In the genomic region with DNA sequence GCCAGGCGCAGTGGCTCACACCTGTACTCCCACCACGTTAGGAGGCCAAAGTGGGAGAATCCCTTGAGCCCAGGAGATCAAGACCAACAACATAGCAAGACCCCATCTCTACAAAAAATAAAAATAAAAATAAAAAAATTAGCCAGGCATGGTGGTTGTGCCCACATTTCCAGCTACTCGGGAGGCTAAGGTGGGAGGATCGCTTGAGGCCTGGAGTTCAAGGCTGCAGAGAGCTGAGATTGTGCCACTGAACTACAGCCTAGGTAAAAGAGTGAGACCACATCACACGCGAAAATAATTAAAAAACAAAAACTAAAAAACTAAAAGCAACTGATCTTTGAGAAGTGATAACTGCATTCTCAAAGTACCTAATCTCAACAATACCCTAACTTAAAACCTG, we compare ENCODE assay signal across 1 cellular context.
TF ChIP-seq lines count a peak whose summit lies in the region.

No MANE protein-coding gene starts in this region.

TF ChIP-seq in HCT116, 20 proteins besides CTCF, POLR2A, EP300 and RAD21:
- no peak for TF ChIP-seq FOSL1 (IDR thresholded peaks at IDR 0.05; ENCODE audit: low read depth)
- TF ChIP-seq ELF1 (IDR thresholded peaks at IDR 0.05; ENCODE audit: borderline replicate concordance, low read depth): no peak
- no peak for TF ChIP-seq CBX3 (IDR thresholded peaks at IDR 0.05; ENCODE audit: low read depth)
- TF ChIP-seq EZH2phosphoT487 (IDR thresholded peaks at IDR 0.05; ENCODE audit: borderline replicate concordance): no peak
- no peak for TF ChIP-seq SP1 (IDR thresholded peaks at IDR 0.05; ENCODE audit: low read depth)
- TF ChIP-seq SIN3A (IDR thresholded peaks at IDR 0.05; ENCODE audit: low read depth): no peak
- no peak for TF ChIP-seq EGR1 (IDR thresholded peaks at IDR 0.05; ENCODE audit: low read depth)
- TF ChIP-seq CEBPB (IDR thresholded peaks at IDR 0.05; ENCODE audit: low read depth): no peak
- TF ChIP-seq, protein P1, sequence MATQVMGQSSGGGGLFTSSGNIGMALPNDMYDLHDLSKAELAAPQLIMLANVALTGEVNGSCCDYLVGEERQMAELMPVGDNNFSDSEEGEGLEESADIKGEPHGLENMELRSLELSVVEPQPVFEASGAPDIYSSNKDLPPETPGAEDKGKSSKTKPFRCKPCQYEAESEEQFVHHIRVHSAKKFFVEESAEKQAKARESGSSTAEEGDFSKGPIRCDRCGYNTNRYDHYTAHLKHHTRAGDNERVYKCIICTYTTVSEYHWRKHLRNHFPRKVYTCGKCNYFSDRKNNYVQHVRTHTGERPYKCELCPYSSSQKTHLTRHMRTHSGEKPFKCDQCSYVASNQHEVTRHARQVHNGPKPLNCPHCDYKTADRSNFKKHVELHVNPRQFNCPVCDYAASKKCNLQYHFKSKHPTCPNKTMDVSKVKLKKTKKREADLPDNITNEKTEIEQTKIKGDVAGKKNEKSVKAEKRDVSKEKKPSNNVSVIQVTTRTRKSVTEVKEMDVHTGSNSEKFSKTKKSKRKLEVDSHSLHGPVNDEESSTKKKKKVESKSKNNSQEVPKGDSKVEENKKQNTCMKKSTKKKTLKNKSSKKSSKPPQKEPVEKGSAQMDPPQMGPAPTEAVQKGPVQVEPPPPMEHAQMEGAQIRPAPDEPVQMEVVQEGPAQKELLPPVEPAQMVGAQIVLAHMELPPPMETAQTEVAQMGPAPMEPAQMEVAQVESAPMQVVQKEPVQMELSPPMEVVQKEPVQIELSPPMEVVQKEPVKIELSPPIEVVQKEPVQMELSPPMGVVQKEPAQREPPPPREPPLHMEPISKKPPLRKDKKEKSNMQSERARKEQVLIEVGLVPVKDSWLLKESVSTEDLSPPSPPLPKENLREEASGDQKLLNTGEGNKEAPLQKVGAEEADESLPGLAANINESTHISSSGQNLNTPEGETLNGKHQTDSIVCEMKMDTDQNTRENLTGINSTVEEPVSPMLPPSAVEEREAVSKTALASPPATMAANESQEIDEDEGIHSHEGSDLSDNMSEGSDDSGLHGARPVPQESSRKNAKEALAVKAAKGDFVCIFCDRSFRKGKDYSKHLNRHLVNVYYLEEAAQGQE (IDR thresholded peaks at IDR 0.05; ENCODE audit: low read depth): no peak
- TF ChIP-seq, protein P2, sequence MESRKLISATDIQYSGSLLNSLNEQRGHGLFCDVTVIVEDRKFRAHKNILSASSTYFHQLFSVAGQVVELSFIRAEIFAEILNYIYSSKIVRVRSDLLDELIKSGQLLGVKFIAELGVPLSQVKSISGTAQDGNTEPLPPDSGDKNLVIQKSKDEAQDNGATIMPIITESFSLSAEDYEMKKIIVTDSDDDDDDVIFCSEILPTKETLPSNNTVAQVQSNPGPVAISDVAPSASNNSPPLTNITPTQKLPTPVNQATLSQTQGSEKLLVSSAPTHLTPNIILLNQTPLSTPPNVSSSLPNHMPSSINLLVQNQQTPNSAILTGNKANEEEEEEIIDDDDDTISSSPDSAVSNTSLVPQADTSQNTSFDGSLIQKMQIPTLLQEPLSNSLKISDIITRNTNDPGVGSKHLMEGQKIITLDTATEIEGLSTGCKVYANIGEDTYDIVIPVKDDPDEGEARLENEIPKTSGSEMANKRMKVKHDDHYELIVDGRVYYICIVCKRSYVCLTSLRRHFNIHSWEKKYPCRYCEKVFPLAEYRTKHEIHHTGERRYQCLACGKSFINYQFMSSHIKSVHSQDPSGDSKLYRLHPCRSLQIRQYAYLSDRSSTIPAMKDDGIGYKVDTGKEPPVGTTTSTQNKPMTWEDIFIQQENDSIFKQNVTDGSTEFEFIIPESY (IDR thresholded peaks at IDR 0.05; ENCODE audit: extremely low read depth, insufficient replicate concordance, low read length): no peak
- no peak for TF ChIP-seq EZH2 (IDR thresholded peaks at IDR 0.05)
- TF ChIP-seq, protein P3, sequence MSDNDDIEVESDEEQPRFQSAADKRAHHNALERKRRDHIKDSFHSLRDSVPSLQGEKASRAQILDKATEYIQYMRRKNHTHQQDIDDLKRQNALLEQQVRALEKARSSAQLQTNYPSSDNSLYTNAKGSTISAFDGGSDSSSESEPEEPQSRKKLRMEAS (IDR thresholded peaks at IDR 0.05): no peak
- TF ChIP-seq ZNF274 (IDR thresholded peaks at IDR 0.05; ENCODE audit: low read depth, low read length): no peak
- TF ChIP-seq SRF (IDR thresholded peaks at IDR 0.05; ENCODE audit: low read depth): no peak
- TF ChIP-seq YY1 (IDR thresholded peaks at IDR 0.05; ENCODE audit: extremely low read depth, insufficient replicate concordance, low read depth, low read length): no peak
- no peak for TF ChIP-seq TCF7L2 (IDR thresholded peaks at IDR 0.05; ENCODE audit: borderline replicate concordance, extremely low read depth, insufficient read depth, insufficient read length)
- TF ChIP-seq POLR2AphosphoS5 (IDR thresholded peaks at IDR 0.05; ENCODE audit: low read depth, low read length): no peak
- no peak for TF ChIP-seq JUND (IDR thresholded peaks at IDR 0.05)
- TF ChIP-seq, protein P4, sequence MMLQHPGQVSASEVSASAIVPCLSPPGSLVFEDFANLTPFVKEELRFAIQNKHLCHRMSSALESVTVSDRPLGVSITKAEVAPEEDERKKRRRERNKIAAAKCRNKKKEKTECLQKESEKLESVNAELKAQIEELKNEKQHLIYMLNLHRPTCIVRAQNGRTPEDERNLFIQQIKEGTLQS (IDR thresholded peaks at IDR 0.05): no peak
